In the genomic region with DNA sequence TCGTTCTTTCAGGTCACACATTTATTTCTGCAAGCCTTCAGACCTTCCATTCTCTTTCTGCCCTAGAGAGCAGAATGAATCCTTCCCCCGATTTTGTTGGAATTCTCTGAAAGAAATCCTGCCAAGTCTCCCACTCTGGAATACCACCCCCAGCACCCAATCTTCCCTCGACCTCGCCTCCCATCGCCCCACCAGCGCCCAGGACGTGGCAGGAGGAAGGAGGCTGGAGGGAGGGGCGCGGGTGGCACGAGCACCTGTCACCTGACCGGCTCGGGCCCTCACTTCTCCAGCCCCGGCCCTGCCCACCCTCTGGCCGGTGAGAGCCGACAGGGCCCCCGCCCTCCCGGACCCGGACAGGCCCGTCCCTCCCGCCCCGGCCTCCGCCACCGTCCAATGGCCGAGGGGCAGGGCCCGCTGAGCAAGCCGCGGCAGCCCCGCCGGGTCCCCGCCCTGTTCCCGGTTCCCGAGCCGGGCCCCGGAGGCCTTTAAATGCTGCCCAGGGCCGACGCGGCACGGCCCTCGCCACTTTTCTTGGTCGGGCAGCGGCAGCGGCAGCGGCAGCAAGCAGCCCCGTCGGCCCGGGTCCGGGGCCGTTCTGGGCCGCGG, we compare ENCODE assay signal across 8 cellular contexts. TPM values are rescaled to one million over a fixed set of nuclear protein-coding genes. Genes with fewer than 3 reads are reported as not detected.
A peak's percentile ranks its signal among the peaks of the same experiment; 100 is the strongest.
DNase-seq lines count a peak whose midpoint lies in the region; ATAC-seq lines count a peak whose summit lies in the region.

A gene (plus strand): TSS at position 453 of the 606 bp plus-strand sequence. CDS start 384 bp downstream, outside the sequence.

- DNase-seq in NOMO-1 (lab: John Stamatoyannopoulos, UW; ENCODE audit: unreplicated experiment in 2 of 2) (peak; percentile 30 to 54), NOMO-1 treated with dmso at 0.1 percent for 144 hours (lab: John Stamatoyannopoulos, UW; ENCODE audit: unreplicated experiment) (no peak), ureter (ENCODE audit: low spot score) (peak; percentile 72)
- DNase-seq in activated CD4-positive, CD25-positive, alpha-beta regulatory T cell treated with anti-CD3 and anti-CD28 coated beads, Interleukin-2, amount 50 U/mL, for 72 hours: peak; percentile 51

- peak within 1 kb of the TSS; percentile 90 to 97 (median 92) for H3K4me3 Mint-ChIP-seq in IgD-negative memory B cell

- H3K27me3 ChIP-seq in mucosa of stomach (ENCODE audit: control insufficient read depth, insufficient read depth, low read length): no peaks in the 10 kb centered on the region

- H3K27me3 Mint-ChIP-seq in IgD-negative memory B cell: peaks cover 2% of the 10 kb centered on the region

- no peaks in the 10 kb centered on the region for H3K9me3 Mint-ChIP-seq in IgD-negative memory B cell

- peak within 1 kb of the TSS in 2 of 3 donors; percentile 36 to 64 for H3K27ac Mint-ChIP-seq in IgD-negative memory B cell

- no peaks in the 10 kb centered on the region for H3K9me3 ChIP-seq in mucosa of stomach (ENCODE audit: control insufficient read depth, low read length)

- peak within 1 kb of the TSS; percentile 76 for H3K9ac ChIP-seq in mucosa of stomach (ENCODE audit: low read length)

- peak within 1 kb of the TSS; percentile 57 for H3K4me3 ChIP-seq in mucosa of stomach (ENCODE audit: low read length)

- no peaks in the 10 kb centered on the region for H3K36me3 Mint-ChIP-seq in IgD-negative memory B cell

- H3K4me1 ChIP-seq in mucosa of stomach (ENCODE audit: control insufficient read depth, insufficient read depth, low read length): peaks cover 16% of the 10 kb centered on the region

- H3K36me3 ChIP-seq in mucosa of stomach (ENCODE audit: control insufficient read depth, insufficient read depth, low read length): no peaks in the 10 kb centered on the region

- peaks cover 0 to 6% (median 4%) of the 10 kb centered on the region in 3 donors for H3K4me1 Mint-ChIP-seq in IgD-negative memory B cell

- ATAC-seq in GM21619 (IDR thresholded peaks at IDR 0.05; ENCODE audit: unreplicated experiment) (peak; percentile 63), esophagus mucosa (peak; percentile 80)

RNA-seq across cellular contexts. Expression of the gene that starts here (rescaled TPM):
- polyA plus RNA-seq in IgD-negative memory B cell: 0.45 TPM
- total RNA-seq in esophagus mucosa (35.8 TPM), ureter (10.0 TPM)
